Comparison of ENCODE assay signal across 2 cellular contexts in the genomic region with DNA sequence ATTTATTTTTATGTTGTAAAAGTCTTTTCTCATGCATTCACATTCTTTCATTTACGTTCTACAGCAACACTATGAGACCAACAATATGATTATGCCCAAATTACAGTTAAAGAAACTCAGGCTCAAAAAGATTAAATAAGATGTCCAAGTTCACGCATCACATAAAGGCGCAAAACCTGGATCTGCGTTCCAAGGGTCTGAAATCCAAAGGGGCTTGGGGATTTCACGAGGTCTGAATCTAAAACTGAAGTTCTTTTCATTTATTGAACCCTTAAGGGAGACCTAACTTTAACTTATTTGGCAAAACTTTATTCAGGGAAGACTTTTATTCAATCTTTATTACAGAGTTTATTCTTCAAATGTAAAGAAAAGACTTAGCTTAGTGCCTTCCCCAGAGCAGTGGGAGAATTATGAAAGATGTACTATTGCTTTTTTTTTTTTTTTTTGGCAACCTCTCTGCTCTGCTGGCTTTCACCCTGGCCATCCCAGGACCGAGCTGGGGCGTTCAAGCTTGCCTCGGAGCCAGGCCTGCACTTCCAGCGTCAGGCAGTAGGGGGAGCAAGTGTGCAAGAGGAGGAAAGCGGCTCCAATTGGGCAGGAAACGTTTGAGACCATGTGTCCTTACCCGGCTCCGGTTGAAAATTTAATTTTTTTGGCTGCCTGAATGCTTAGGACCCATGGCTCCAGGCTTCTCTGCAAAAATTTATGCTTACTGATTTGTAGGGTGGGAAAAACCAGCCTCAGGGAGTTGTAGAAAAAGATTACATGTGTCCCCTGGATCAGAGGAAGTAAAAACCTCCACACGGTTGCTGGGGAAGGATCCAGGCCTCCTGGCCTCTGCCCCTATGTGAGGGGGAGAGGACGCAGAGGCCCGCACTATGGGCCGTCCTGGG.
A peak's percentile ranks its signal among the peaks of the same experiment; 100 is the strongest.
TF ChIP-seq lines count a peak whose summit lies in the region.

No MANE protein-coding gene starts in this region.

TF ChIP-seq in HCT116, 20 proteins besides CTCF, POLR2A, EP300 and RAD21 (continued from another document):
- TF ChIP-seq CBX3 (IDR thresholded peaks at IDR 0.05; ENCODE audit: low read depth) (peak; percentile 49), CEBPB (IDR thresholded peaks at IDR 0.05; ENCODE audit: low read depth) (no peak), SP1 (IDR thresholded peaks at IDR 0.05; ENCODE audit: low read depth) (peak; percentile 13; the same call in 1 of the 2 replicates), MAX (IDR thresholded peaks at IDR 0.05) (peak; percentile 70), ATF3 (IDR thresholded peaks at IDR 0.05) (no peak), EGR1 (IDR thresholded peaks at IDR 0.05; ENCODE audit: low read depth) (no peak; the same call in 1 of the 2 replicates), ZFX (IDR thresholded peaks at IDR 0.05) (peak; percentile 30; the same call in 1 of the 2 replicates)

TF ChIP-seq in SK-N-SH treated with all-trans-retinoic acid at 6 μM for 48 hours, 23 proteins besides CTCF, POLR2A, EP300 and RAD21 (continued from another document):
- TF ChIP-seq, protein P1, sequence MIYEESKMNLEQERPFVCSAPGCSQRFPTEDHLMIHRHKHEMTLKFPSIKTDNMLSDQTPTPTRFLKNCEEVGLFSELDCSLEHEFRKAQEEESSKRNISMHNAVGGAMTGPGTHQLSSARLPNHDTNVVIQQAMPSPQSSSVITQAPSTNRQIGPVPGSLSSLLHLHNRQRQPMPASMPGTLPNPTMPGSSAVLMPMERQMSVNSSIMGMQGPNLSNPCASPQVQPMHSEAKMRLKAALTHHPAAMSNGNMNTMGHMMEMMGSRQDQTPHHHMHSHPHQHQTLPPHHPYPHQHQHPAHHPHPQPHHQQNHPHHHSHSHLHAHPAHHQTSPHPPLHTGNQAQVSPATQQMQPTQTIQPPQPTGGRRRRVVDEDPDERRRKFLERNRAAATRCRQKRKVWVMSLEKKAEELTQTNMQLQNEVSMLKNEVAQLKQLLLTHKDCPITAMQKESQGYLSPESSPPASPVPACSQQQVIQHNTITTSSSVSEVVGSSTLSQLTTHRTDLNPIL (CRISPR knock-in tag; IDR thresholded peaks at IDR 0.05; ENCODE audit: low read depth), result no peak
- no peak for TF ChIP-seq ARNTL (CRISPR knock-in tag; IDR thresholded peaks at IDR 0.05; ENCODE audit: borderline replicate concordance, low read depth)
